Comparison of ENCODE assay signal across 9 cellular contexts in genomic region chr2:12008425-12009061, GRCh38.
A peak's percentile ranks its signal among the peaks of the same experiment; 100 is the strongest.
DNase-seq lines count a peak whose midpoint lies in the region; ATAC-seq and TF ChIP-seq lines count a peak whose summit lies in the region.
"Had no signal": no experiment of that assay in that cellular context is flagged by ENCODE, and none has a peak within 500 bp of the region (broad histone marks: within the 10 kb centered on the region; RNA-seq: fewer than 3 reads in every experiment).

No MANE protein-coding gene starts in this region.

- H3K9me2 ChIP-seq in Loucy (replicated peaks; ENCODE audit: low read depth, low read length) = no peaks in the 10 kb centered on the region

- TF ChIP-seq POLR2A in transverse colon (IDR thresholded peaks at IDR 0.05) = no peak

- H3K79me2 ChIP-seq in Loucy (ENCODE audit: insufficient read depth, low read length) = no peaks in the 10 kb centered on the region

- TF ChIP-seq CTCF in Loucy (conservative IDR thresholded peaks at IDR 0.05; ENCODE audit: low read length) = no peak
- TF ChIP-seq CTCF in foreskin fibroblast (IDR thresholded peaks at IDR 0.05; ENCODE audit: low read depth, low read length) = no peak
- no peak for TF ChIP-seq CTCF in transverse colon (IDR thresholded peaks at IDR 0.05)

- no peaks in the 10 kb centered on the region for H3K36me3 ChIP-seq in Loucy (ENCODE audit: insufficient read depth, low read length)
- no peaks in the 10 kb centered on the region for H3K36me3 ChIP-seq in effector memory CD4-positive, alpha-beta T cell (ENCODE audit: control insufficient read depth, insufficient read depth, low read length)
- no peaks in the 10 kb centered on the region for H3K36me3 ChIP-seq in transverse colon

- H3K4me1 ChIP-seq in Loucy (ENCODE audit: insufficient read depth, low read length, poor library complexity, severe bottlenecking) = peaks cover 63% of the 10 kb centered on the region
- peaks cover 11% of the 10 kb centered on the region for H3K4me1 ChIP-seq in effector memory CD4-positive, alpha-beta T cell (ENCODE audit: control insufficient read depth, insufficient read depth, low read length, poor library complexity, severe bottlenecking)
- peaks cover 0 to 5% (median 0%) of the 10 kb centered on the region in 4 donors for H3K4me1 ChIP-seq in transverse colon

- WGBS in transverse colon (ENCODE audit: low coverage in 1 of 2), 2 donors = 71 to 74% methylated on average over 6 of the region's 6 CpGs

- no peak overlapping the region for H3K27ac ChIP-seq in effector memory CD4-positive, alpha-beta T cell (ENCODE audit: insufficient read depth, low read length, poor library complexity, severe bottlenecking)
- H3K27ac ChIP-seq in transverse colon = no peak overlapping the region

- intact Hi-C loops in transverse colon (cut with DNase I; ENCODE audit: low total_unique reads) = no loop called here

- no peaks in the 10 kb centered on the region for H4K20me1 ChIP-seq in Loucy (ENCODE audit: insufficient read depth, low read length, poor library complexity, severe bottlenecking)

- H3K9me3 ChIP-seq in Loucy (ENCODE audit: insufficient read depth, low read depth, low read length) (no peaks in the 10 kb centered on the region), transverse colon (no peaks in the 10 kb centered on the region)
- H3K9me3 ChIP-seq in effector memory CD4-positive, alpha-beta T cell (ENCODE audit: control insufficient read depth, low read length) = no peaks in the 10 kb centered on the region

- DNase-seq in foreskin fibroblast = peak; percentile 42 to 69
- no peak for DNase-seq in NCI-H2107 treated with DMSO at 0.1 percent for 48 hours (lab: John Stamatoyannopoulos, UW; ENCODE audit: unreplicated experiment)
- DNase-seq in effector memory CD4-positive, alpha-beta T cell = no peak
- DNase-seq in NCI-H1048 (lab: John Stamatoyannopoulos, UW) = no peak
- DNase-seq in transverse colon = no peak

- H3K9ac ChIP-seq in Loucy (ENCODE audit: low read depth, low read length, poor library complexity, severe bottlenecking) = no peak overlapping the region

- TF ChIP-seq EP300 in transverse colon (IDR thresholded peaks at IDR 0.05; ENCODE audit: low read depth) = no peak

- H3K4me2 ChIP-seq in Loucy (ENCODE audit: low read depth, low read length, poor library complexity, severe bottlenecking) = peak overlapping the region; percentile 4
- H3K4me2 ChIP-seq: GM23338 had no signal

- ATAC-seq in GM18858 (IDR thresholded peaks at IDR 0.05; ENCODE audit: unreplicated experiment) (peak; percentile 73), HG02588 (IDR thresholded peaks at IDR 0.05; ENCODE audit: unreplicated experiment) (peak; percentile 62)
- ATAC-seq: GM23338 had no signal

- H3K4me3 ChIP-seq in Loucy (ENCODE audit: low read length, poor library complexity, severe bottlenecking) (no peak overlapping the region), foreskin fibroblast (ENCODE audit: low read depth in 1 of 2, low read length in 2 of 2) (no peak overlapping the region), transverse colon (no peak overlapping the region)
- no peak overlapping the region for H3K4me3 ChIP-seq in effector memory CD4-positive, alpha-beta T cell (ENCODE audit: insufficient read depth, low read depth, low read length, poor library complexity, severe bottlenecking)
- H3K4me3 ChIP-seq: GM23338 had no signal

- H2AFZ ChIP-seq in Loucy (ENCODE audit: low read length) = peak overlapping the region; percentile 60
- H2AFZ ChIP-seq: GM23338 had no signal

- H3F3A ChIP-seq in Loucy (ENCODE audit: low read depth) = no peaks in the 10 kb centered on the region

- H3K27me3 ChIP-seq in Loucy (ENCODE audit: insufficient read depth, low read length, poor library complexity, severe bottlenecking) (no peaks in the 10 kb centered on the region), transverse colon (no peaks in the 10 kb centered on the region)
- no peaks in the 10 kb centered on the region for H3K27me3 ChIP-seq in effector memory CD4-positive, alpha-beta T cell (replicated peaks; ENCODE audit: control insufficient read depth, insufficient read depth, low read length, poor library complexity, severe bottlenecking)

- in situ Hi-C loops in transverse colon (cut with MboI; ENCODE audit: low pct_ligation_motif_present in 1 of 4, low pct_unique_long_range_greater_than_20kb in 1 of 4, low sequenced_read_pairs in 3 of 4) = no loop called here

Comparison
In these comparisons a context has a peak if more than half of its experiments do, and no peak if none do; other contexts are left out.
1. DNase-seq: peak in foreskin fibroblast (2 of 2); none in NCI-H2107 treated with DMSO at 0.1 percent for 48 hours (single experiment), effector memory CD4-positive, alpha-beta T cell (0 of 3), NCI-H1048 (single experiment) and transverse colon (single experiment).